Comparison of ENCODE assay signal across 8 cellular contexts in genomic region chr15:74957301-74958035, GRCh38. TPM values are rescaled to one million over a fixed set of nuclear protein-coding genes. Genes with fewer than 3 reads are reported as not detected.
DNase-seq lines count a peak whose midpoint lies in the region; ATAC-seq and TF ChIP-seq lines count a peak whose summit lies in the region.

No MANE protein-coding gene starts in this region.

- peak overlapping the region; percentile 73 to 82 (median 78) for H3K4me3 Mint-ChIP-seq in immature natural killer cell
- H3K4me3 Mint-ChIP-seq in stimulated activated naive CD8-positive, alpha-beta T cell treated with anti-CD3 and anti-CD28 coated beads, Interleukin-15, Interleukin-2, amounts not matched to agents 100 ng/mL and 50 ng/mL, for 24 hours: peak overlapping the region; percentile 70

- TF ChIP-seq CTCF in AG09309 (IDR thresholded peaks at IDR 0.05; ENCODE audit: control insufficient read depth, insufficient read depth, low read depth, low read length, missing control alignments): no peak
- TF ChIP-seq CTCF in adrenal gland (IDR thresholded peaks at IDR 0.05): peak in 1 of 6 experiments; percentile 0

- no peaks in the 10 kb centered on the region for H3K27me3 ChIP-seq in adrenal gland

- no peaks in the 10 kb centered on the region for H3K36me3 ChIP-seq in adrenal gland (replicated peaks in 1 of 2)

- peak overlapping the region in 4 of 5 donors; percentile 9 to 94 (median 87) for H3K27ac ChIP-seq in adrenal gland

- peaks cover 8 to 28% (median 23%) of the 10 kb centered on the region in 3 donors for H3K27me3 Mint-ChIP-seq in immature natural killer cell (ENCODE audit: low read depth in 3 of 3)
- H3K27me3 Mint-ChIP-seq in stimulated activated naive CD8-positive, alpha-beta T cell treated with anti-CD3 and anti-CD28 coated beads, Interleukin-15, Interleukin-2, amounts not matched to agents 100 ng/mL and 50 ng/mL, for 24 hours: peaks cover 39% of the 10 kb centered on the region

- peaks cover 18 to 51% of the 10 kb centered on the region in 2 donors for H3K4me1 ChIP-seq in adrenal gland (replicated peaks in 1 of 2)

- 16 to 33% (median 28%) methylated on average over 23 to 46 of the region's 46 CpGs for WGBS in adrenal gland, 4 donors

- DNase-seq in AG09309 (ENCODE audit: low read depth) (no peak), adrenal gland (peak in 1 of 7 donors; percentile 65), immature natural killer cell (peak in 1 of 3 donors; percentile 9), cerebellar cortex (ENCODE audit: low spot score) (no peak), A172 (ENCODE audit: low spot score) (no peak), NCI-H187 treated with DMSO at 0.1 percent for 48 hours (lab: John Stamatoyannopoulos, UW) (no peak)

- no peaks in the 10 kb centered on the region for H3K9me3 Mint-ChIP-seq in immature natural killer cell
- no peaks in the 10 kb centered on the region for H3K9me3 Mint-ChIP-seq in stimulated activated naive CD8-positive, alpha-beta T cell treated with anti-CD3 and anti-CD28 coated beads, Interleukin-15, Interleukin-2, amounts not matched to agents 100 ng/mL and 50 ng/mL, for 24 hours

- intact Hi-C loops in adrenal gland (cut with DNase I): loop anchor here in 1 of 2 donors (10.0 kb wide), 1 partner anchor 323 kb away; no protein-coding TSS in a partner anchor

- no peaks in the 10 kb centered on the region for H3K36me3 Mint-ChIP-seq in immature natural killer cell
- no peaks in the 10 kb centered on the region for H3K36me3 Mint-ChIP-seq in stimulated activated naive CD8-positive, alpha-beta T cell treated with anti-CD3 and anti-CD28 coated beads, Interleukin-15, Interleukin-2, amounts not matched to agents 100 ng/mL and 50 ng/mL, for 24 hours (ENCODE audit: low read depth)

- H3K4me3 ChIP-seq in AG09309 (ENCODE audit: control insufficient read depth, low read depth, low read length) (peak overlapping the region; percentile 54), adrenal gland (peak overlapping the region in 2 of 4 donors; percentile 54 to 74)

- no peaks in the 10 kb centered on the region for H3K9me3 ChIP-seq in adrenal gland (replicated peaks in 1 of 3)

- peaks cover 16% of the 10 kb centered on the region in 2 donors for H3K4me1 Mint-ChIP-seq in immature natural killer cell
- H3K4me1 Mint-ChIP-seq in stimulated activated naive CD8-positive, alpha-beta T cell treated with anti-CD3 and anti-CD28 coated beads, Interleukin-15, Interleukin-2, amounts not matched to agents 100 ng/mL and 50 ng/mL, for 24 hours (ENCODE audit: low read depth): peaks cover 55% of the 10 kb centered on the region

- TF ChIP-seq POLR2A in adrenal gland (IDR thresholded peaks at IDR 0.05): peak; percentile 33 to 46

- peak; percentile 7 for ATAC-seq in HG03280 (IDR thresholded peaks at IDR 0.05; ENCODE audit: unreplicated experiment)

- H3K27ac Mint-ChIP-seq in immature natural killer cell: no peak overlapping the region
- no peak overlapping the region for H3K27ac Mint-ChIP-seq in stimulated activated naive CD8-positive, alpha-beta T cell treated with anti-CD3 and anti-CD28 coated beads, Interleukin-15, Interleukin-2, amounts not matched to agents 100 ng/mL and 50 ng/mL, for 24 hours

RNA-seq across cellular contexts. Expression of gene RPP25, which starts 0.9 kb away (rescaled TPM):
- 10 to 100 TPM; 17.4 to 46.2 (median 26.9) TPM for total RNA-seq in adrenal gland
- polyA plus RNA-seq in adrenal gland (10 to 100 TPM; 12.1 to 18.4 (median 15.5) TPM), immature natural killer cell (1 to 10 TPM; 1.4 to 3.1 (median 2.1) TPM)
- total RNA-seq in A172 (2014; rRNA removed; shearing (Covaris generic)): 1.1 and 1.5 TPM in 2 replicates

RNA-seq across cellular contexts. Expression of gene COX5A, which starts 19.6 kb away (rescaled TPM):
- 100 to 1,000 TPM; 107 to 330 (median 153) TPM for total RNA-seq in adrenal gland
- 100 to 1,000 TPM in 2 of 3 donors, 10 to 100 TPM in 1; 85.5 to 244 (median 190) TPM for polyA plus RNA-seq in adrenal gland
- 100 to 1,000 TPM; 373 to 458 (median 447) TPM for polyA plus RNA-seq in immature natural killer cell
- 124 and 129 TPM in 2 replicates for total RNA-seq in A172 (2014; rRNA removed; shearing (Covaris generic))

RNA-seq across cellular contexts. Expression of gene SCAMP5, which starts 37.9 kb away (rescaled TPM):
- 10 to 100 TPM; 12.9 to 47.2 (median 29.1) TPM for total RNA-seq in adrenal gland
- polyA plus RNA-seq in adrenal gland (10 to 100 TPM; 10.2 to 22.0 (median 19.7) TPM), immature natural killer cell (not detected)
- 4.7 and 5.9 TPM in 2 replicates for total RNA-seq in A172 (2014; rRNA removed; shearing (Covaris generic))

RNA-seq across cellular contexts. Expression of gene FAM219B, which starts 50.8 kb away (rescaled TPM):
- total RNA-seq in adrenal gland: 100 to 1,000 TPM in 1 of 8 donors, 10 to 100 TPM in 7; 44.0 to 111 (median 78.0) TPM
- polyA plus RNA-seq in adrenal gland (10 to 100 TPM; 45.0 to 54.5 (median 51.4) TPM), immature natural killer cell (10 to 100 TPM in 2 of 3 donors, 1 to 10 TPM in 1; 9.5 to 29.6 (median 24.8) TPM)
- total RNA-seq in A172 (2014; rRNA removed; shearing (Covaris generic)): 26.6 and 28.6 TPM in 2 replicates
